ENCODE assay signal across 12 cellular contexts in genomic region chr6:73728548-73729205, GRCh38. TPM values are rescaled to one million over a fixed set of nuclear protein-coding genes. Genes with fewer than 3 reads are reported as not detected.
DNase-seq lines count a peak whose midpoint lies in the region; ATAC-seq and TF ChIP-seq lines count a peak whose summit lies in the region.
"Had no signal": no experiment of that assay in that cellular context is flagged by ENCODE, and none has a peak within 500 bp of the region (broad histone marks: within the 10 kb centered on the region; RNA-seq: fewer than 3 reads in every experiment).

No MANE protein-coding gene starts in this region.

- no peak overlapping the region for H4K5ac ChIP-seq in H9 (ENCODE audit: insufficient read length, low read depth, low read length)

- no peak overlapping the region for H3K56ac ChIP-seq in H9 (ENCODE audit: insufficient read length, low read depth, low read length)

- no peak overlapping the region for H3K4me2 ChIP-seq in H9 (ENCODE audit: insufficient read depth, insufficient read length, low read length)
- H3K4me2 ChIP-seq: A549 had no signal

- H3K27me3 Mint-ChIP-seq in activated CD4-positive, alpha-beta T cell treated with anti-CD3 and anti-CD28 coated beads, Interleukin-2, amount 10 ng/mL, durations not matched to agents 24 days and 14 days, result no peaks in the 10 kb centered on the region
- H3K27me3 Mint-ChIP-seq in H9 (ENCODE audit: low read depth), result no peaks in the 10 kb centered on the region
- H3K27me3 Mint-ChIP-seq: activated B cell treated with CpG ODN at 0.5 μM for 24 hours had no signal

- H3K4ac ChIP-seq in H9 (ENCODE audit: low read depth, low read length), result no peak overlapping the region

- intact Hi-C loops in activated CD4-positive, alpha-beta T cell treated with anti-CD3 and anti-CD28 coated beads, Interleukin-2, amount 10 ng/mL, durations not matched to agents 24 days and 14 days (cut with micrococcal nuclease), result loop anchor here (1.0 to 10.0 kb wide), 3 partner anchors 33 to 274 kb away; partner anchors contain the start of genes CGAS and SLC17A5

- H3T11ph ChIP-seq in H9 (ENCODE audit: low read length), result no peak overlapping the region

- no peak overlapping the region for H4K91ac ChIP-seq in H9 (ENCODE audit: insufficient read length, low read depth, low read length)

- H2AK5ac ChIP-seq in H9 (ENCODE audit: insufficient read length, low read length), result no peak overlapping the region

- no peaks in the 10 kb centered on the region for H4K20me1 ChIP-seq in H9 (ENCODE audit: control insufficient read depth, insufficient read depth, insufficient read length)

- no peak overlapping the region for H3K9ac ChIP-seq in H9 (ENCODE audit: extremely low read depth, insufficient read length, low read length)

- no peak overlapping the region for H2BK15ac ChIP-seq in H9 (ENCODE audit: low read depth, low read length)

- peaks cover 39% of the 10 kb centered on the region for H3K4me1 Mint-ChIP-seq in activated CD4-positive, alpha-beta T cell treated with anti-CD3 and anti-CD28 coated beads, Interleukin-2, amount 10 ng/mL, durations not matched to agents 24 days and 14 days
- no peaks in the 10 kb centered on the region for H3K4me1 Mint-ChIP-seq in H9

- no peak for TF ChIP-seq CTCF in H9 (conservative IDR thresholded peaks at IDR 0.05)

- H3K9me3 Mint-ChIP-seq in activated CD4-positive, alpha-beta T cell treated with anti-CD3 and anti-CD28 coated beads, Interleukin-2, amount 10 ng/mL, durations not matched to agents 24 days and 14 days, result no peaks in the 10 kb centered on the region
- H3K9me3 Mint-ChIP-seq in H9, result no peaks in the 10 kb centered on the region
- H3K9me3 Mint-ChIP-seq: activated B cell treated with CpG ODN at 0.5 μM for 24 hours had no signal

- DNase-seq in activated CD4-positive, alpha-beta T cell treated with anti-CD3 and anti-CD28 coated beads, Interleukin-2, amount 10 ng/mL, durations not matched to agents 24 days and 14 days, result peak; percentile 76
- DNase-seq in activated CD4-positive, alpha-beta T cell treated with anti-CD3 and anti-CD28 coated beads, Interleukin-2, amount 50 U/mL, for 1 hour, result no peak
- DNase-seq in NOMO-1 (lab: John Stamatoyannopoulos, UW; ENCODE audit: unreplicated experiment in 2 of 2) (peak; percentile 62 to 68), NCI-H2196 (lab: John Stamatoyannopoulos, UW; ENCODE audit: unreplicated experiment) (no peak), H9 (no peak), A172 (ENCODE audit: low spot score) (no peak)
- peak; percentile 61 for DNase-seq in stimulated activated CD8-positive, alpha-beta memory T cell treated with anti-CD3 and anti-CD28 coated beads, Interleukin-4, amount 100 ng/mL, for 48 hours
- DNase-seq: activated B cell treated with CpG ODN at 0.5 μM for 24 hours, mammary epithelial cell, NCI-H1694 had no signal

- no peak overlapping the region for H3K14ac ChIP-seq in H9 (ENCODE audit: insufficient read depth, low read length)

- H3K18ac ChIP-seq in H9 (ENCODE audit: insufficient read length, low read depth, low read length), result no peak overlapping the region

- no peaks in the 10 kb centered on the region for H3K27me3 ChIP-seq in H9 (ENCODE audit: insufficient read depth, low read length)

- H3K36me3 Mint-ChIP-seq in activated CD4-positive, alpha-beta T cell treated with anti-CD3 and anti-CD28 coated beads, Interleukin-2, amount 10 ng/mL, durations not matched to agents 24 days and 14 days (ENCODE audit: low read depth), result peaks cover 39% of the 10 kb centered on the region
- no peaks in the 10 kb centered on the region for H3K36me3 Mint-ChIP-seq in H9 (ENCODE audit: insufficient read depth in 1 of 3, low read depth in 3 of 3)

- H3K79me1 ChIP-seq in H9 (ENCODE audit: insufficient read depth, low read depth, low read length, poor library complexity, severe bottlenecking), result no peaks in the 10 kb centered on the region

- H3K4me3 Mint-ChIP-seq in activated CD4-positive, alpha-beta T cell treated with anti-CD3 and anti-CD28 coated beads, Interleukin-2, amount 10 ng/mL, durations not matched to agents 24 days and 14 days, result peak overlapping the region; percentile 42
- H3K4me3 Mint-ChIP-seq in H9, result no peak overlapping the region
- H3K4me3 Mint-ChIP-seq: activated B cell treated with CpG ODN at 0.5 μM for 24 hours had no signal

- H3K23me2 ChIP-seq in H9 (ENCODE audit: insufficient read length, low read depth, low read length, poor library complexity, severe bottlenecking), result no peaks in the 10 kb centered on the region

- H2BK20ac ChIP-seq in H9 (ENCODE audit: low read depth, low read length, poor library complexity, severe bottlenecking), result no peak overlapping the region

- no peak overlapping the region for H2BK120ac ChIP-seq in H9 (ENCODE audit: low read depth, low read length, poor library complexity, severe bottlenecking)

- H3K23ac ChIP-seq in H9 (ENCODE audit: insufficient read length, low read depth, low read length), result no peak overlapping the region

- no peak overlapping the region for H2BK5ac ChIP-seq in H9 (ENCODE audit: insufficient read length, low read length)

- ATAC-seq in HG02852 (IDR thresholded peaks at IDR 0.05; ENCODE audit: unreplicated experiment), result peak; percentile 66
- ATAC-seq: A549 had no signal

- no peaks in the 10 kb centered on the region for H3K9me3 ChIP-seq in H9 (ENCODE audit: control insufficient read depth, low read depth, low read length)
- H3K9me3 ChIP-seq: A549 had no signal

- no peak overlapping the region for H4K8ac ChIP-seq in H9 (replicated peaks; ENCODE audit: insufficient read length, low read depth, low read length)

- no peaks in the 10 kb centered on the region; the same call in 1 of the 2 replicates for H3K4me1 ChIP-seq in H9 (ENCODE audit: insufficient read depth, low read length)

- no peak overlapping the region for H2BK12ac ChIP-seq in H9 (ENCODE audit: insufficient read length, low read depth, low read length)

- H3K27ac Mint-ChIP-seq in activated CD4-positive, alpha-beta T cell treated with anti-CD3 and anti-CD28 coated beads, Interleukin-2, amount 10 ng/mL, durations not matched to agents 24 days and 14 days, result peak overlapping the region; percentile 88
- H3K27ac Mint-ChIP-seq in H9, result no peak overlapping the region
- H3K27ac Mint-ChIP-seq: activated B cell treated with CpG ODN at 0.5 μM for 24 hours had no signal

- no CpG with 5 or more reads among the region's 4 CpGs for WGBS in H9 (ENCODE audit: extremely low coverage, insufficient read length, low lambda C conversion rate)

- no peak overlapping the region for H3K27ac ChIP-seq in H9 (ENCODE audit: insufficient read length, low read depth, low read length)
- H3K27ac ChIP-seq: A549 had no signal

- no peak overlapping the region for H2AFZ ChIP-seq in H9 (ENCODE audit: low read length)

- H3K79me2 ChIP-seq in H9 (ENCODE audit: insufficient read depth, low read length), result no peaks in the 10 kb centered on the region

RNA-seq across cellular contexts. Expression of gene CD109, which starts 32.7 kb away (rescaled TPM):
- total RNA-seq in activated CD4-positive, alpha-beta T cell treated with anti-CD3 and anti-CD28 coated beads, Interleukin-2, amount 10 ng/mL, durations not matched to agents 24 days and 14 days, result 23.6 and 24.2 TPM in 2 replicates
- 3.2 and 3.3 TPM in 2 replicates for total RNA-seq in H9 (2021)
- total RNA-seq in A172 (2014; rRNA removed; shearing (Covaris generic)), result 18.4 and 24.3 TPM in 2 replicates

Comparison
In these comparisons a context has a peak if more than half of its experiments do, and no peak if none do; other contexts are left out.
1. DNase-seq: peak in activated CD4-positive, alpha-beta T cell treated with anti-CD3 and anti-CD28 coated beads, Interleukin-2, amount 10 ng/mL, durations not matched to agents 24 days and 14 days (single experiment), NOMO-1 (2 of 2) and stimulated activated CD8-positive, alpha-beta memory T cell treated with anti-CD3 and anti-CD28 coated beads, Interleukin-4, amount 100 ng/mL, for 48 hours (single experiment); none in activated CD4-positive, alpha-beta T cell treated with anti-CD3 and anti-CD28 coated beads, Interleukin-2, amount 50 U/mL, for 1 hour (single experiment), NCI-H2196 (single experiment), H9 (single experiment) and A172 (single experiment).